ENCODE assay signal across 14 cellular contexts in the genomic region with DNA sequence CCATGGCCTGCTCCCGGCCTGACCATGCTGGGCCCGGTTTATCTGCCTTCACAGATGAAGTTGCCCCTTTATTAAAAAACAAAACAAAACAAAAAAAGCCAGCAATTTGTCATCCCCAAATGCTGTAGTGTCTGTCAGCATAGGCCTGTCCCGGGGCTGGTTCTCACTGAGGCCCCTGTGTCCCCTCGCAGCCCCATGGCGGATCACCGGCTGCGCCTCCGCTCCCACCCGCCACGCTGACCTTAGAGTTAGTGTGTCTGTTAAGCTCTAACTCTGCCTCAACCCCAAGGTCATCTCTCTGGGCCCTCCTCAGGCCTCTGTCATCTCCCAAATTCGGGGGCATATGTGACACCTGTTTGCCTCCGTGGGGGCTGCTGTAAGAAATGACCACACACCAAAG. TPM values are rescaled to one million over a fixed set of nuclear protein-coding genes. Genes with fewer than 3 reads are reported as not detected.
A peak's percentile ranks its signal among the peaks of the same experiment; 100 is the strongest.
DNase-seq lines count a peak whose midpoint lies in the region; ATAC-seq and TF ChIP-seq lines count a peak whose summit lies in the region.
"Had no signal": no experiment of that assay in that cellular context is flagged by ENCODE, and none has a peak within 500 bp of the region (broad histone marks: within the 10 kb centered on the region; RNA-seq: fewer than 3 reads in every experiment).

No MANE protein-coding gene starts in this region.

- H3K9me2 ChIP-seq in PC-3 (replicated peaks; ENCODE audit: low read length) (no peaks in the 10 kb centered on the region), hepatocyte (replicated peaks; ENCODE audit: insufficient read depth) (no peaks in the 10 kb centered on the region)

- BruUV-seq in PC-3 (replicated peaks; lab: Mats Ljungman, UMichigan) = no TSS peak

- intact Hi-C loops in PC-3 (cut with micrococcal nuclease) (loop anchor here (5.0 kb wide), 2 partner anchors 36 to 139 kb away; no protein-coding TSS in a partner anchor), dorsolateral prefrontal cortex (cut with DNase I) (no loop called here)

- H3K9ac ChIP-seq in PC-3 (ENCODE audit: low read length) (no peak overlapping the region), skeletal muscle tissue (ENCODE audit: low read depth in 1 of 3, low read length in 3 of 3) (peak overlapping the region in 1 of 3 donors; percentile 73)

- no peaks in the 10 kb centered on the region for H3F3A ChIP-seq in PC-3 (ENCODE audit: low read length, unreplicated experiment)

- DNase-seq in PC-3 = no peak
- DNase-seq in hepatocyte (ENCODE audit: low spot score) = no peak
- no peak for DNase-seq in dorsolateral prefrontal cortex
- DNase-seq in RPMI8226 = no peak
- DNase-seq: effector CD8-positive, alpha-beta T cell; Kasumi-1; stimulated activated CD4-positive, alpha-beta T cell treated with anti-CD3 and anti-CD28 coated beads, Interleukin-4, amount 100 ng/mL, for 1 hour had no signal

- H3K4me3 ChIP-seq in PC-3 (ENCODE audit: low read length) (no peak overlapping the region), hepatocyte (no peak overlapping the region), skeletal muscle tissue (ENCODE audit: low read length in 3 of 3) (no peak overlapping the region), dorsolateral prefrontal cortex (no peak overlapping the region)
- H3K4me3 ChIP-seq: HAP-1 had no signal

- POLR2A ChIA-PET in PC-3 (lab: Charles Lee; ENCODE audit: unreplicated experiment) = no interaction called here

- H3K27me3 ChIP-seq in PC-3 (ENCODE audit: low read length) (no peaks in the 10 kb centered on the region), hepatocyte (no peaks in the 10 kb centered on the region), skeletal muscle tissue (ENCODE audit: control insufficient read depth in 3 of 3, insufficient read depth in 3 of 3, low read length in 3 of 3) (no peaks in the 10 kb centered on the region), dorsolateral prefrontal cortex (no peaks in the 10 kb centered on the region)

- ATAC-seq in PC-3 (no peak), GM19328 (IDR thresholded peaks at IDR 0.05; ENCODE audit: unreplicated experiment) (no peak), SK-N-SH treated with all-trans-retinoic acid at 6 μM for 48 hours (no peak)
- ATAC-seq: activated CD4-positive, CD25-positive, alpha-beta regulatory T cell treated with anti-CD3 and anti-CD28 coated beads, Interleukin-2, amount 50 U/mL, for 24 hours had no signal

- no peaks in the 10 kb centered on the region for H3K9me3 ChIP-seq in PC-3 (ENCODE audit: low read length)
- H3K9me3 ChIP-seq in hepatocyte (ENCODE audit: low read depth) = no peaks in the 10 kb centered on the region
- no peaks in the 10 kb centered on the region for H3K9me3 ChIP-seq in skeletal muscle tissue (ENCODE audit: control insufficient read depth in 3 of 3, low read length in 3 of 3)
- H3K9me3 ChIP-seq: HAP-1 had no signal

- H3K79me2 ChIP-seq in PC-3 (ENCODE audit: low read length) (peaks cover 99% of the 10 kb centered on the region), hepatocyte (no peaks in the 10 kb centered on the region)

- H3K36me3 ChIP-seq in PC-3 (ENCODE audit: low read depth, low read length) (peaks cover 78% of the 10 kb centered on the region), hepatocyte (replicated peaks; ENCODE audit: insufficient read depth, low read depth) (no peaks in the 10 kb centered on the region), skeletal muscle tissue (ENCODE audit: control insufficient read depth in 3 of 3, insufficient read depth in 3 of 3, low read length in 3 of 3) (no peaks in the 10 kb centered on the region)
- H3K36me3 ChIP-seq: HAP-1 had no signal

- CTCF ChIA-PET in PC-3 (lab: Charles Lee) = no interaction called here

- H3K4me2 ChIP-seq in PC-3 (ENCODE audit: low read length) (no peak overlapping the region), hepatocyte (no peak overlapping the region)

- TF ChIP-seq CTCF in C4-2B (conservative IDR thresholded peaks at IDR 0.05) (no peak), PC-3 (conservative IDR thresholded peaks at IDR 0.05; ENCODE audit: low read depth, low read length) (no peak), hepatocyte (IDR thresholded peaks at IDR 0.05; ENCODE audit: poor library complexity) (no peak), dorsolateral prefrontal cortex (IDR thresholded peaks at IDR 0.05 in 54 of 56, conservative IDR thresholded peaks at IDR 0.05 in 2 of 56; ENCODE audit: low read depth in 1 of 56, partially characterized antibody in 56 of 56) (no peak)

- WGBS in hepatocyte (ENCODE audit: low lambda C conversion rate, missing lambda C conversion rate) = 93% methylated on average over 12 of the region's 12 CpGs

- H3K4me1 ChIP-seq in PC-3 (ENCODE audit: insufficient read depth, low read length) (peaks cover 34% of the 10 kb centered on the region), hepatocyte (ENCODE audit: insufficient read depth) (peaks cover 24% of the 10 kb centered on the region), skeletal muscle tissue (ENCODE audit: control insufficient read depth in 3 of 3, insufficient read depth in 3 of 3, low read length in 3 of 3) (peaks cover 27 to 47% (median 38%) of the 10 kb centered on the region in 3 donors)
- H3K4me1 ChIP-seq: HAP-1 had no signal

- no peak overlapping the region for H2AFZ ChIP-seq in PC-3 (ENCODE audit: low read length)
- H2AFZ ChIP-seq in hepatocyte = no peak overlapping the region

- peaks cover 86% of the 10 kb centered on the region for H4K20me1 ChIP-seq in PC-3 (ENCODE audit: low read length)
- no peaks in the 10 kb centered on the region for H4K20me1 ChIP-seq in hepatocyte (ENCODE audit: insufficient read depth, poor library complexity, severe bottlenecking)

- peak overlapping the region; percentile 68 for H3K27ac ChIP-seq in C4-2B
- H3K27ac ChIP-seq in PC-3 (ENCODE audit: low read length) = 0 out of 2 replicates have a peak overlapping the region, but pooled peaks have one; percentile 84
- peak overlapping the region; percentile 95 for H3K27ac ChIP-seq in hepatocyte
- H3K27ac ChIP-seq in skeletal muscle tissue (ENCODE audit: low read depth, low read length) = peak overlapping the region; percentile 95
- H3K27ac ChIP-seq in dorsolateral prefrontal cortex = peak overlapping the region in 24 of 59 donors; percentile 13 to 94 (median 84)

TF ChIP-seq in SK-N-SH treated with all-trans-retinoic acid at 6 μM for 48 hours, 23 proteins besides CTCF, POLR2A, EP300 and RAD21:
- TF ChIP-seq ARNTL (CRISPR knock-in tag; IDR thresholded peaks at IDR 0.05; ENCODE audit: borderline replicate concordance, low read depth) = no peak
- TF ChIP-seq, protein P1, sequence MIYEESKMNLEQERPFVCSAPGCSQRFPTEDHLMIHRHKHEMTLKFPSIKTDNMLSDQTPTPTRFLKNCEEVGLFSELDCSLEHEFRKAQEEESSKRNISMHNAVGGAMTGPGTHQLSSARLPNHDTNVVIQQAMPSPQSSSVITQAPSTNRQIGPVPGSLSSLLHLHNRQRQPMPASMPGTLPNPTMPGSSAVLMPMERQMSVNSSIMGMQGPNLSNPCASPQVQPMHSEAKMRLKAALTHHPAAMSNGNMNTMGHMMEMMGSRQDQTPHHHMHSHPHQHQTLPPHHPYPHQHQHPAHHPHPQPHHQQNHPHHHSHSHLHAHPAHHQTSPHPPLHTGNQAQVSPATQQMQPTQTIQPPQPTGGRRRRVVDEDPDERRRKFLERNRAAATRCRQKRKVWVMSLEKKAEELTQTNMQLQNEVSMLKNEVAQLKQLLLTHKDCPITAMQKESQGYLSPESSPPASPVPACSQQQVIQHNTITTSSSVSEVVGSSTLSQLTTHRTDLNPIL (CRISPR knock-in tag; IDR thresholded peaks at IDR 0.05; ENCODE audit: low read depth) = no peak
- TF ChIP-seq ZFP30 (CRISPR knock-in tag; IDR thresholded peaks at IDR 0.05) = no peak

RNA-seq across cellular contexts. Expression of a gene that starts 11.1 kb away (rescaled TPM):
- 161 and 162 TPM in 2 replicates for total RNA-seq in PC-3 (2014; rRNA removed)
- total RNA-seq in hepatocyte = 25.8 and 26.7 TPM in 2 replicates
- 87.3 and 99.0 TPM in 2 replicates for polyA plus RNA-seq in hepatocyte
- not detected for total RNA-seq in skeletal muscle tissue
- 100 to 1,000 TPM in 3 of 120 experiments, 10 to 100 TPM in 117; 10.4 to 115 (median 38.3) TPM for total RNA-seq in dorsolateral prefrontal cortex

RNA-seq across cellular contexts. Expression of a gene that starts 55.3 kb away (rescaled TPM):
- total RNA-seq in PC-3 (2014; rRNA removed) (7.8 and 10.6 TPM in 2 replicates), hepatocyte (0.08 and 0.37 TPM in 2 replicates), skeletal muscle tissue (under 0.01 TPM), dorsolateral prefrontal cortex (1 to 10 TPM in 92 of 120 experiments, under 1 TPM in 28; 0.36 to 3.2 (median 1.3) TPM)
- 0.09 TPM in 1 of 2 replicates, not detected in the other for polyA plus RNA-seq in hepatocyte
- total RNA-seq: myocyte had no signal

Comparison
In these comparisons a context has a peak if more than half of its experiments do, and no peak if none do; other contexts are left out.
1. RNA of a gene that starts 11.1 kb away (total RNA-seq): 161 to 162 TPM in PC-3, 10.4 to 115 TPM in dorsolateral prefrontal cortex and 25.8 to 26.7 TPM in hepatocyte; not detected in skeletal muscle tissue (single experiment); every median in the first group is over 10 times any median in the second.